In the genomic region with DNA sequence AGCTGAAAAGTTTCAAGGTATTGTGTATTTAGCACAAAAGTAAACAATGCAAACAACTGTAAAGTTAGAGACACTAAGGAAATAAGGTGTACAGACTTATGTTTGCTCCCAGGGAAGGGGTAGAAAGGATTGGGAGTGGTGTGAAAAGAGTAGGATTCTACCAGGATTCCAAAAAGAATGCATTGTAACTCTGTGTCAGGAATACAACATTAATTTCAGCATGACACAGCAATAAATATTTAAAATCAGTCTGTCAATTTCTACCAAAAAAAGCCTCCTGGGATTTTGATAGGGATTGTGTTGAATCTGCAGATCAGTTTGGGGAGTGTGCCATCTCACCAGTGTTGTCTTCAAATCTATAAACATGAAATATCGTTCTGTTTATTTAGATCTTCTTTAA, we compare ENCODE assay signal across 15 cellular contexts.
A peak's percentile ranks its signal among the peaks of the same experiment; 100 is the strongest.
DNase-seq lines count a peak whose midpoint lies in the region; ATAC-seq and TF ChIP-seq lines count a peak whose summit lies in the region.
"Had no signal": no experiment of that assay in that cellular context is flagged by ENCODE, and none has a peak within 500 bp of the region (broad histone marks: within the 10 kb centered on the region; RNA-seq: fewer than 3 reads in every experiment).

No MANE protein-coding gene starts in this region.

- H3K4me3 ChIP-seq in brain microvascular endothelial cell (ENCODE audit: low read depth, low read length): no peak overlapping the region
- peak overlapping the region in 2 of 4 donors; percentile 34 to 35 for H3K4me3 ChIP-seq in gastrocnemius medialis
- H3K4me3 ChIP-seq: thyroid gland had no signal

- in situ Hi-C loops in brain microvascular endothelial cell (cut with HindIII; ENCODE audit: low pct_ligation_motif_present, low sequenced_read_pairs): no loop called here
- in situ Hi-C loops in gastrocnemius medialis (cut with MboI; ENCODE audit: low sequenced_read_pairs in 4 of 4): no loop called here

- no peaks in the 10 kb centered on the region for H3K27me3 ChIP-seq in brain microvascular endothelial cell (replicated peaks)
- no peaks in the 10 kb centered on the region for H3K27me3 ChIP-seq in gastrocnemius medialis
- H3K27me3 ChIP-seq: thyroid gland had no signal

- intact Hi-C loops in gastrocnemius medialis (cut with DNase I; ENCODE audit: low total_unique reads): loop anchor here (2.0 kb wide), 1 partner anchor 18 kb away; no protein-coding TSS in a partner anchor

- ATAC-seq in GM19035 (IDR thresholded peaks at IDR 0.05; ENCODE audit: unreplicated experiment): peak; percentile 14
- peak; percentile 4 for ATAC-seq in HG02840 (IDR thresholded peaks at IDR 0.05; ENCODE audit: low FRiP score, unreplicated experiment)
- no peak for ATAC-seq in gastrocnemius medialis
- no peak for ATAC-seq in HG03097 (IDR thresholded peaks at IDR 0.05; ENCODE audit: low FRiP score, unreplicated experiment)
- ATAC-seq: effector memory CD8-positive, alpha-beta T cell had no signal

- no peak for TF ChIP-seq POLR2A in gastrocnemius medialis (IDR thresholded peaks at IDR 0.05)

- no peak for TF ChIP-seq CTCF in brain microvascular endothelial cell (IDR thresholded peaks at IDR 0.05; ENCODE audit: low read depth, low read length, missing control alignments)
- TF ChIP-seq CTCF in gastrocnemius medialis (IDR thresholded peaks at IDR 0.05 in 4 of 5, conservative IDR thresholded peaks at IDR 0.05 in 1 of 5): no peak

- H3K4me1 ChIP-seq in gastrocnemius medialis: peaks cover 46 to 51% of the 10 kb centered on the region in 2 donors

- H3K36me3 ChIP-seq in brain microvascular endothelial cell (replicated peaks) (no peaks in the 10 kb centered on the region), gastrocnemius medialis (no peaks in the 10 kb centered on the region)
- H3K36me3 ChIP-seq: thyroid gland had no signal

- peak overlapping the region; percentile 89 for H3K27ac ChIP-seq in brain microvascular endothelial cell
- peak overlapping the region; percentile 76 to 83 (median 78) for H3K27ac ChIP-seq in gastrocnemius medialis

- no peaks in the 10 kb centered on the region for H3K9me3 ChIP-seq in gastrocnemius medialis
- H3K9me3 ChIP-seq: thyroid gland had no signal

- DNase-seq in brain microvascular endothelial cell (no peak), gastrocnemius medialis (no peak), SHP77 treated with DMSO at 0.1 percent for 48 hours (lab: John Stamatoyannopoulos, UW) (no peak), kidney tubule cell (ENCODE audit: low spot score) (no peak)
- DNase-seq: activated CD4-positive, CD25-positive, alpha-beta regulatory T cell treated with anti-CD3 and anti-CD28 coated beads, Interleukin-2, amount 50 U/mL, for 72 hours; DMS153; effector memory CD8-positive, alpha-beta T cell; H9; NCI-H345; nephron progenitor cell; Right ventricle myocardium superior had no signal

Comparison
In these comparisons a context has a peak if more than half of its experiments do, and no peak if none do; other contexts are left out.
1. ATAC-seq: peak in GM19035 (single experiment) and HG02840 (single experiment); none in gastrocnemius medialis (0 of 2) and HG03097 (single experiment).